16 cellular contexts compared by ENCODE assay signal in genomic region chr3:99704417-99704816, GRCh38.
DNase-seq lines count a peak whose midpoint lies in the region; ATAC-seq and TF ChIP-seq lines count a peak whose summit lies in the region.
"Had no signal": no experiment of that assay in that cellular context is flagged by ENCODE, and none has a peak within 500 bp of the region (broad histone marks: within the 10 kb centered on the region; RNA-seq: fewer than 3 reads in every experiment).

No MANE protein-coding gene starts in this region.

- no CpG with 5 or more reads among the region's 2 CpGs for WGBS in neuronal stem cell (ENCODE audit: extremely low coverage in 2 of 2, insufficient read length in 2 of 2, insufficient replicate concordance in 1 of 2), 2 donors
- 48 to 60% (median 54%) methylated on average over 2 of the region's 2 CpGs for WGBS in psoas muscle, 3 donors

- no peaks in the 10 kb centered on the region for H3K27me3 Mint-ChIP-seq in chondrocyte (ENCODE audit: low read depth)
- H3K27me3 Mint-ChIP-seq in activated T-cell treated with anti-CD3 and anti-CD28 coated beads, Interleukin-2, amount 50 U/mL, for 4 hours (ENCODE audit: low read depth): peaks cover 1% of the 10 kb centered on the region

- H3K36me3 Mint-ChIP-seq in chondrocyte (ENCODE audit: low read depth): peaks cover 70% of the 10 kb centered on the region
- no peaks in the 10 kb centered on the region for H3K36me3 Mint-ChIP-seq in activated T-cell treated with anti-CD3 and anti-CD28 coated beads, Interleukin-2, amount 50 U/mL, for 4 hours (ENCODE audit: insufficient read depth)
- H3K36me3 Mint-ChIP-seq: CD4-positive, CD25-positive, alpha-beta regulatory T cell had no signal

- no peak overlapping the region for H2BK5ac ChIP-seq in neuronal stem cell (ENCODE audit: low read length)

- no peak overlapping the region for H2BK12ac ChIP-seq in neuronal stem cell (ENCODE audit: low read length)

- H3K4me2 ChIP-seq in HCT116 (ENCODE audit: low read length) (no peak overlapping the region), neuronal stem cell (ENCODE audit: insufficient read depth, low read length, poor library complexity, severe bottlenecking) (no peak overlapping the region)
- H3K4me2 ChIP-seq: BLaER1 treated with 17β-estradiol and CSF1 and Interleukin-3, amounts not matched to agents 10 nM and 100 nM had no signal

- TF ChIP-seq CTCF in HCT116 (IDR thresholded peaks at IDR 0.05 in 2 of 3, conservative IDR thresholded peaks at IDR 0.05 in 1 of 3; ENCODE audit: borderline replicate concordance in 1 of 3, insufficient read depth in 1 of 3, low read depth in 2 of 3, low read length in 2 of 3): no peak
- peak; percentile 24 for TF ChIP-seq CTCF in chondrocyte (IDR thresholded peaks at IDR 0.05)
- peak; percentile 4 for TF ChIP-seq CTCF in fibroblast of pulmonary artery (IDR thresholded peaks at IDR 0.05; ENCODE audit: low read length, missing control alignments)
- TF ChIP-seq CTCF in psoas muscle (IDR thresholded peaks at IDR 0.05): no peak

- no peak for TF ChIP-seq POLR2A in HCT116 (IDR thresholded peaks at IDR 0.05; ENCODE audit: borderline replicate concordance, extremely low read depth, insufficient read depth, insufficient read length)

- H2BK120ac ChIP-seq in neuronal stem cell (ENCODE audit: low read depth, low read length): no peak overlapping the region

- H3K9me2 ChIP-seq in HCT116 (ENCODE audit: insufficient read depth): no peaks in the 10 kb centered on the region

- RAD21 ChIA-PET in HCT116 (lab: Charles Lee; ENCODE audit: low non-redundant PET in 1 of 2, low total read pairs in 2 of 2, uncharacterized antibody in 2 of 2, unreplicated experiment in 2 of 2): no interaction called here

- H3K4me3 Mint-ChIP-seq in chondrocyte (ENCODE audit: unreplicated experiment): no peak overlapping the region
- no peak overlapping the region for H3K4me3 Mint-ChIP-seq in activated T-cell treated with anti-CD3 and anti-CD28 coated beads, Interleukin-2, amount 50 U/mL, for 4 hours
- H3K4me3 Mint-ChIP-seq: CD4-positive, CD25-positive, alpha-beta regulatory T cell; HFFc6 had no signal

- no peak overlapping the region for H3K14ac ChIP-seq in neuronal stem cell (ENCODE audit: low read length)

- no peaks in the 10 kb centered on the region for H3K36me3 ChIP-seq in HCT116 (ENCODE audit: control insufficient read depth in 1 of 2, insufficient read depth in 2 of 2, low read length in 2 of 2)
- no peaks in the 10 kb centered on the region for H3K36me3 ChIP-seq in neuronal stem cell (replicated peaks in 1 of 2; ENCODE audit: control insufficient read depth in 2 of 2, insufficient read depth in 2 of 2, low read length in 2 of 2)
- H3K36me3 ChIP-seq in psoas muscle (ENCODE audit: insufficient read depth in 1 of 2, low read depth in 1 of 2): no peaks in the 10 kb centered on the region
- H3K36me3 ChIP-seq: BLaER1 treated with 17β-estradiol and CSF1 and Interleukin-3, amounts not matched to agents 10 nM and 100 nM; HAP-1 had no signal

- no peak overlapping the region for H3K23ac ChIP-seq in neuronal stem cell (ENCODE audit: low read depth, low read length, poor library complexity)

- H2AFZ ChIP-seq in HCT116 (ENCODE audit: low read depth, low read length, poor library complexity, severe bottlenecking): no peak overlapping the region
- H2AFZ ChIP-seq in neuronal stem cell (ENCODE audit: low read length): peak overlapping the region; percentile 71

- H4K91ac ChIP-seq in neuronal stem cell (ENCODE audit: low read depth, low read length, poor library complexity): no peak overlapping the region

- no peak overlapping the region for H3K4me3 ChIP-seq in HCT116 (replicated peaks in 1 of 2; ENCODE audit: low read depth in 1 of 2, low read length in 2 of 2)
- H3K4me3 ChIP-seq in fibroblast of pulmonary artery (replicated peaks; ENCODE audit: low read depth, low read length): no peak overlapping the region
- H3K4me3 ChIP-seq in neuronal stem cell (ENCODE audit: low read length in 2 of 2): no peak overlapping the region
- no peak overlapping the region for H3K4me3 ChIP-seq in psoas muscle
- H3K4me3 ChIP-seq: BLaER1 treated with 17β-estradiol and CSF1 and Interleukin-3, amounts not matched to agents 10 nM and 100 nM; HAP-1 had no signal

- no peak overlapping the region for H2BK15ac ChIP-seq in neuronal stem cell (ENCODE audit: low read length)

- no peaks in the 10 kb centered on the region for H3K9me3 Mint-ChIP-seq in chondrocyte (ENCODE audit: low read depth)
- no peaks in the 10 kb centered on the region for H3K9me3 Mint-ChIP-seq in activated T-cell treated with anti-CD3 and anti-CD28 coated beads, Interleukin-2, amount 50 U/mL, for 4 hours
- H3K9me3 Mint-ChIP-seq: HFFc6 had no signal

- no peak overlapping the region for H4K8ac ChIP-seq in neuronal stem cell (ENCODE audit: low read depth, low read length)

- H3K27ac Mint-ChIP-seq in chondrocyte (ENCODE audit: unreplicated experiment): peak overlapping the region; percentile 62
- H3K27ac Mint-ChIP-seq: CD4-positive, CD25-positive, alpha-beta regulatory T cell; HFFc6 had no signal

- TF ChIP-seq RAD21 in HCT116 (IDR thresholded peaks at IDR 0.05; ENCODE audit: low read depth): no peak

- ATAC-seq in HCT116: 0 out of 2 replicates have a peak, but pooled peaks have one; percentile 34
- ATAC-seq in psoas muscle: no peak
- no peak for ATAC-seq in HG03469 (IDR thresholded peaks at IDR 0.05; ENCODE audit: unreplicated experiment)
- no peak for ATAC-seq in activated T-cell treated with anti-CD3 and anti-CD28 coated beads, Interleukin-2, amount 50 U/mL, for 4 hours

- intact Hi-C loops in HCT116 (cut with micrococcal nuclease): no loop called here
- intact Hi-C loops in psoas muscle (cut with DNase I): no loop called here

- DNase-seq in HCT116 (ENCODE audit: low read depth, low spot score) (no peak), chondrocyte (ENCODE audit: low spot score) (no peak), fibroblast of pulmonary artery (ENCODE audit: low read depth) (no peak), neuronal stem cell (ENCODE audit: low spot score) (no peak), psoas muscle (no peak), NCI-H748 treated with DMSO at 0.1 percent for 48 hours (lab: John Stamatoyannopoulos, UW) (no peak)
- no peak for DNase-seq in activated T-cell treated with anti-CD3 and anti-CD28 coated beads, Interleukin-2, amount 50 U/mL, for 4 hours
- DNase-seq: 8988T; CD4-positive, CD25-positive, alpha-beta regulatory T cell; DMS 273 treated with DMSO at 0.1 percent for 48 hours; GOT3; HFFc6 had no signal

- no peak overlapping the region for H2AK5ac ChIP-seq in neuronal stem cell (ENCODE audit: low read depth, low read length)

- H3K27ac ChIP-seq in HCT116 (ENCODE audit: low read depth, low read length) (no peak overlapping the region), neuronal stem cell (replicated peaks; ENCODE audit: low read length) (no peak overlapping the region), psoas muscle (no peak overlapping the region)
- H3K27ac ChIP-seq: BLaER1 treated with 17β-estradiol and CSF1 and Interleukin-3, amounts not matched to agents 10 nM and 100 nM; HL-60 had no signal

- H3K4me1 ChIP-seq in HCT116 (ENCODE audit: control insufficient read depth in 1 of 2, insufficient read depth in 2 of 2, low read length in 2 of 2): no peaks in the 10 kb centered on the region
- H3K4me1 ChIP-seq in neuronal stem cell (ENCODE audit: control insufficient read depth in 2 of 2, insufficient read depth in 1 of 2, low read depth in 1 of 2, low read length in 2 of 2): peaks cover 4 to 8% of the 10 kb centered on the region in 2 donors
- H3K4me1 ChIP-seq in psoas muscle: no peaks in the 10 kb centered on the region
- H3K4me1 ChIP-seq: BLaER1 treated with 17β-estradiol and CSF1 and Interleukin-3, amounts not matched to agents 10 nM and 100 nM; HAP-1 had no signal

- H3K9me3 ChIP-seq in HCT116 (ENCODE audit: control insufficient read depth in 1 of 2, insufficient read depth in 1 of 2, low read depth in 1 of 2, low read length in 2 of 2) (no peaks in the 10 kb centered on the region), neuronal stem cell (replicated peaks in 1 of 2; ENCODE audit: control insufficient read depth in 2 of 2, insufficient read depth in 1 of 2, low read depth in 1 of 2, low read length in 2 of 2) (no peaks in the 10 kb centered on the region), psoas muscle (no peaks in the 10 kb centered on the region)
- H3K9me3 ChIP-seq: BLaER1 treated with 17β-estradiol and CSF1 and Interleukin-3, amounts not matched to agents 10 nM and 100 nM; HAP-1 had no signal

- H3K18ac ChIP-seq in neuronal stem cell (ENCODE audit: low read length): no peak overlapping the region

- no peak overlapping the region for H3K4ac ChIP-seq in neuronal stem cell (ENCODE audit: low read length)

- no TSS peak for BruUV-seq in HCT116 (replicated peaks; lab: Mats Ljungman, UMichigan)

- H3K79me2 ChIP-seq in HCT116 (ENCODE audit: insufficient read depth, low read length): no peaks in the 10 kb centered on the region

- H3K9ac ChIP-seq in HCT116 (ENCODE audit: low read length) (no peak overlapping the region), neuronal stem cell (ENCODE audit: low read depth, low read length, poor library complexity) (no peak overlapping the region)
- H3K9ac ChIP-seq: BLaER1 treated with 17β-estradiol and CSF1 and Interleukin-3, amounts not matched to agents 10 nM and 100 nM had no signal

- H3K27me3 ChIP-seq in HCT116 (ENCODE audit: insufficient read depth, low read length) (peaks cover 55% of the 10 kb centered on the region), neuronal stem cell (ENCODE audit: control insufficient read depth in 3 of 3, insufficient read depth in 3 of 3, low read depth in 1 of 3, low read length in 3 of 3) (no peaks in the 10 kb centered on the region), psoas muscle (ENCODE audit: insufficient read depth in 3 of 3, low read length in 2 of 3) (no peaks in the 10 kb centered on the region)
- H3K27me3 ChIP-seq: BLaER1 treated with 17β-estradiol and CSF1 and Interleukin-3, amounts not matched to agents 10 nM and 100 nM had no signal

- H3K4me1 Mint-ChIP-seq in chondrocyte (ENCODE audit: low read depth): peaks cover 91% of the 10 kb centered on the region
- no peaks in the 10 kb centered on the region for H3K4me1 Mint-ChIP-seq in activated T-cell treated with anti-CD3 and anti-CD28 coated beads, Interleukin-2, amount 50 U/mL, for 4 hours (ENCODE audit: low read depth)
- H3K4me1 Mint-ChIP-seq: CD4-positive, CD25-positive, alpha-beta regulatory T cell had no signal

- CTCF ChIA-PET in HCT116 (lab: Charles Lee): no interaction called here

- H3K79me1 ChIP-seq in neuronal stem cell (ENCODE audit: low read depth, low read length): no peaks in the 10 kb centered on the region

- POLR2A ChIA-PET in HCT116 (lab: Charles Lee): no interaction called here

- no peaks in the 10 kb centered on the region for H4K20me1 ChIP-seq in HCT116 (ENCODE audit: insufficient read depth)
- H4K20me1 ChIP-seq: BLaER1 treated with 17β-estradiol and CSF1 and Interleukin-3, amounts not matched to agents 10 nM and 100 nM had no signal

TF ChIP-seq in HCT116, 20 proteins besides CTCF, POLR2A, EP300 and RAD21 (continues in another document):
- TF ChIP-seq EZH2phosphoT487 (IDR thresholded peaks at IDR 0.05; ENCODE audit: borderline replicate concordance): no peak
- TF ChIP-seq TCF7L2 (IDR thresholded peaks at IDR 0.05; ENCODE audit: borderline replicate concordance, extremely low read depth, insufficient read depth, insufficient read length): no peak
- no peak for TF ChIP-seq EZH2 (IDR thresholded peaks at IDR 0.05)
- no peak for TF ChIP-seq SP1 (IDR thresholded peaks at IDR 0.05; ENCODE audit: low read depth)

Comparison
In these comparisons a context has a peak if more than half of its experiments do, and no peak if none do; other contexts are left out.
1. CTCF ChIP-seq: peak in chondrocyte (single experiment) and fibroblast of pulmonary artery (single experiment); none in HCT116 (0 of 3) and psoas muscle (single experiment).